In the genomic region with DNA sequence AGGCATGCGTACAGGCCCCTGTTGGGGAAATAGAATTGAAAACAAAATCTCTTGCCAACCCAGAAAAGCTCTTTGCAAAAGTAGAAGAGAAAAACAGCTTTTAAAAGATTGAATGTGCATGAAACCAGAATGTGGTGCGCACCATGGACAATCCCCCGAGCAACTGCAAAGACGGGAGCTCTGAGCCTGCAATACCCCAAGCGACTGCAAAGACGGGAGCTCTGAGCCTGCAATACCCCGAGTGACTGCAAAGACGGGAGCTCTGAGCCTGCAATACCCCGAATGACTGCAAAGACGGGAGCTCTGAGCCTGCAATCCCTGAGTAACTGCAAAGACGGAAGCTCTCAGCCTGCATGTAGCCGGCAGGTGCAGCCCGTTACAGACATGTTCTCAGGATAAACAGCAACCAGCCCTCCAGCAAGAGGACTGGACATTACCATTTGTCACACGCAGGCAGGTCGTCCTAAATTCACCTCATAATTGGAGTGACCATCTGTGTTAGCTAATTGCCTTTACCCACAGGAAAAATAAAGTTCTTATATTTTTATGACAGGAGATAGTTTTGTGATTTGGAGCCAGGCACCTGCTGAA, we compare ENCODE assay signal across 12 cellular contexts. TPM values are rescaled to one million over a fixed set of nuclear protein-coding genes. Genes with fewer than 3 reads are reported as not detected.
A peak's percentile ranks its signal among the peaks of the same experiment; 100 is the strongest.
DNase-seq lines count a peak whose midpoint lies in the region; ATAC-seq, FAIRE-seq and TF ChIP-seq lines count a peak whose summit lies in the region.
"Had no signal": no experiment of that assay in that cellular context is flagged by ENCODE, and none has a peak within 500 bp of the region (broad histone marks: within the 10 kb centered on the region; RNA-seq: fewer than 3 reads in every experiment).

No MANE protein-coding gene starts in this region.

- H3K9me3 ChIP-seq in left ventricle myocardium inferior (replicated peaks) (no peaks in the 10 kb centered on the region), right cardiac atrium (ENCODE audit: control insufficient read depth, low read length) (no peaks in the 10 kb centered on the region), GM12878 (replicated peaks; ENCODE audit: control insufficient read depth, insufficient read depth, low read length) (no peaks in the 10 kb centered on the region), liver (ENCODE audit: control insufficient read depth in 4 of 4, low read length in 3 of 4) (no peaks in the 10 kb centered on the region)

- H2AFZ ChIP-seq in GM12878 (ENCODE audit: control insufficient read depth, low read depth, low read length), result no peak overlapping the region

- TF ChIP-seq CTCF in left ventricle myocardium inferior (IDR thresholded peaks at IDR 0.05; ENCODE audit: borderline replicate concordance), result no peak
- TF ChIP-seq CTCF in GM12878 (IDR thresholded peaks at IDR 0.05 in 2 of 3, conservative IDR thresholded peaks at IDR 0.05 in 1 of 3; ENCODE audit: control insufficient read depth in 2 of 3, extremely low read depth in 1 of 3, insufficient read depth in 1 of 3, low read depth in 3 of 3, low read length in 3 of 3), result no peak
- TF ChIP-seq CTCF in liver (IDR thresholded peaks at IDR 0.05; ENCODE audit: low read depth, low read length, missing input control), result no peak

- SMC1A ChIA-PET in GM12878 (lab: Charles Lee; ENCODE audit: uncharacterized antibody, unreplicated experiment), result interaction anchor here (0.9 to 4.7 kb wide), 7 partner anchors 11 to 47 kb away, joined by 3 to 37 read pairs (median 4); no protein-coding TSS in a partner anchor

- H3K4me1 ChIP-seq in left ventricle myocardium inferior, result peaks cover 26% of the 10 kb centered on the region
- H3K4me1 ChIP-seq in right cardiac atrium (ENCODE audit: control insufficient read depth, insufficient read depth, low read length), result no peaks in the 10 kb centered on the region
- peaks cover 46% of the 10 kb centered on the region for H3K4me1 ChIP-seq in GM12878 (ENCODE audit: control insufficient read depth, insufficient read depth, low read length)
- H3K4me1 ChIP-seq in liver (ENCODE audit: control insufficient read depth in 4 of 4, insufficient read depth in 4 of 4, low read length in 3 of 4), result peaks cover 3 to 61% (median 49%) of the 10 kb centered on the region in 4 donors

- no peak for TF ChIP-seq POLR2A in GM12878 (IDR thresholded peaks at IDR 0.05; ENCODE audit: low read depth, low read length)

- H3K36me3 ChIP-seq in left ventricle myocardium inferior (peaks cover 3% of the 10 kb centered on the region), GM12878 (ENCODE audit: control insufficient read depth in 2 of 2, insufficient read depth in 2 of 2, low read length in 1 of 2) (peaks cover 6 to 8% of the 10 kb centered on the region in 2 experiments; a peak in 3 of 4 replicates), liver (ENCODE audit: control insufficient read depth in 4 of 4, insufficient read depth in 3 of 4, low read depth in 1 of 4, low read length in 3 of 4) (no peaks in the 10 kb centered on the region)

- WGBS in right cardiac atrium, result 81% methylated on average over 15 of the region's 15 CpGs
- WGBS in GM12878 (ENCODE audit: insufficient coverage, insufficient replicate concordance, low lambda C conversion rate, missing lambda C conversion rate), result 92% methylated on average over 15 of the region's 15 CpGs
- WGBS in liver, result 78% methylated on average over 15 of the region's 15 CpGs

- RAD21 ChIA-PET in GM12878 (lab: Charles Lee; ENCODE audit: unreplicated experiment), result interaction anchor here (0.9 to 1.7 kb wide), 4 partner anchors 11 to 22 kb away, joined by 3 to 5 read pairs (median 4); no protein-coding TSS in a partner anchor

- no TSS peak for BruUV-seq in GM12878 (replicated peaks; lab: Mats Ljungman, UMichigan)

- no peak overlapping the region for H3K9ac ChIP-seq in GM12878 (ENCODE audit: control insufficient read depth, insufficient read depth, low read length)
- H3K9ac ChIP-seq in liver (ENCODE audit: low read depth in 1 of 2, low read length in 2 of 2), result no peak overlapping the region

- no peak for FAIRE-seq in GM12878 (lab: Jason Lieb, UNC)

- TF ChIP-seq EP300 in GM12878 (IDR thresholded peaks at IDR 0.05; ENCODE audit: borderline replicate concordance in 1 of 2, control insufficient read depth in 1 of 2, low read depth in 2 of 2, low read length in 2 of 2), result no peak

- no peak overlapping the region for H3K4me2 ChIP-seq in GM12878 (ENCODE audit: control insufficient read depth, insufficient read depth)

- CTCF ChIA-PET in GM12878 (lab: Yijun Ruan, JAX), result interaction anchor here (0.7 to 2.6 kb wide), 5 partner anchors 11 to 36 kb away, joined by 3 to 12 read pairs (median 4); no protein-coding TSS in a partner anchor

- in situ Hi-C loops in GM12878 (cut with MboI), result no loop called here

- POLR2A ChIA-PET in GM12878 (lab: Charles Lee), result interaction anchor here (0.9 to 2.3 kb wide), 5 partner anchors 16 to 46 kb away, joined by 3 to 6 read pairs (median 4); a partner anchor contains a TSS

- H3K4me3 ChIP-seq in left ventricle myocardium inferior (no peak overlapping the region), right cardiac atrium (ENCODE audit: low read length) (no peak overlapping the region), GM12878 (no peak overlapping the region), liver (ENCODE audit: low read depth in 1 of 3, low read length in 3 of 3) (no peak overlapping the region)
- H3K4me3 ChIP-seq: coronary artery had no signal

- intact Hi-C loops in left ventricle myocardium inferior (cut with micrococcal nuclease), result no loop called here
- intact Hi-C loops in right cardiac atrium (cut with DNase I), result no loop called here
- intact Hi-C loops in GM12878 (cut with micrococcal nuclease; ENCODE audit: unreplicated experiment), result no loop called here

- H3K27me3 ChIP-seq in left ventricle myocardium inferior (ENCODE audit: low read depth) (no peaks in the 10 kb centered on the region), right cardiac atrium (ENCODE audit: control insufficient read depth, insufficient read depth) (no peaks in the 10 kb centered on the region), GM12878 (replicated peaks in 1 of 2; ENCODE audit: control insufficient read depth in 2 of 2, insufficient read depth in 2 of 2, low read length in 1 of 2) (no peaks in the 10 kb centered on the region), liver (ENCODE audit: control insufficient read depth in 4 of 4, insufficient read depth in 4 of 4, low read length in 3 of 4) (no peaks in the 10 kb centered on the region)

- no peak for ATAC-seq in right cardiac atrium
- no peak for ATAC-seq in GM12878
- no peak for ATAC-seq in HG02870 (IDR thresholded peaks at IDR 0.05; ENCODE audit: unreplicated experiment)
- ATAC-seq in GM18868 (IDR thresholded peaks at IDR 0.05; ENCODE audit: unreplicated experiment), result no peak

- H4K20me1 ChIP-seq in GM12878 (ENCODE audit: control insufficient read depth, insufficient read depth), result no peaks in the 10 kb centered on the region; the same call in 1 of the 2 replicates

- H3K27ac ChIP-seq in left ventricle myocardium inferior (replicated peaks) (peak overlapping the region; percentile 33), right cardiac atrium (ENCODE audit: low read length) (no peak overlapping the region), GM12878 (ENCODE audit: control insufficient read depth, insufficient read depth) (peak overlapping the region; percentile 37), liver (ENCODE audit: low read depth in 1 of 2, low read length in 2 of 2) (peak overlapping the region; percentile 44 to 65)

- H3K79me2 ChIP-seq in GM12878 (ENCODE audit: control insufficient read depth, insufficient read depth, low read length), result peaks cover 43% of the 10 kb centered on the region

- DNase-seq in left ventricle myocardium inferior, result no peak
- DNase-seq in right cardiac atrium, result no peak
- DNase-seq in GM12878 (ENCODE audit: low read depth, low spot score), result no peak
- DNase-seq in HPDE6-E6E7 (ENCODE audit: extremely low spot score), result no peak
- DNase-seq in stimulated activated naive CD4-positive, alpha-beta T cell treated with Interleukin-2 at 50 U/mL for 16 hours (lab: John Stamatoyannopoulos, UW), result no peak
- DNase-seq: mesendoderm, NCI-H1105 treated with DMSO at 0.1 percent for 48 hours had no signal

- TF ChIP-seq RAD21 in GM12878 (IDR thresholded peaks at IDR 0.05; ENCODE audit: insufficient read depth, low read depth, low read length) (no peak), liver (IDR thresholded peaks at IDR 0.05) (no peak)

RNA-seq across cellular contexts. Expression of gene ZNF775, which starts 6.2 kb away (rescaled TPM):
- 3.1 TPM for total RNA-seq in left ventricle myocardium inferior
- total RNA-seq in right cardiac atrium, result 1 to 10 TPM; 5.1 to 6.5 (median 5.8) TPM
- 4.5 TPM for polyA plus RNA-seq in right cardiac atrium
- total RNA-seq in GM12878 (2013; cell fraction: nucleolus; rRNA removed), result 7.9 and 10.6 TPM in 2 replicates
- 7.2 and 11.0 TPM in 2 replicates for total RNA-seq in GM12878 (2014; rRNA removed)
- 2.3 and 2.8 TPM in 2 replicates for total RNA-seq in GM12878 (2014; rRNA removed; fragmentation: Illumina TruSeq; extraction: Trizol)
- 12.1 and 14.3 TPM in 2 replicates for total RNA-seq in GM12878 (2021)
- 1.1 TPM for polyA plus RNA-seq in GM12878 (2011; ENCODE audit: low read depth)
- polyA plus RNA-seq in GM12878 (2011; rRNA removed), result 1.8 and 3.6 TPM in 2 replicates
- 3.6 and 8.5 TPM in 2 replicates for polyA plus RNA-seq in GM12878 (2011; cell fraction: cytosol; rRNA removed)
- 9.0 and 11.2 TPM in 2 replicates for polyA plus RNA-seq in GM12878 (2011; cell fraction: nucleus; rRNA removed)
- polyA plus RNA-seq in GM12878 (2012), result 5.9 and 7.2 TPM in 2 replicates
- 0.32 and 0.71 TPM in 2 replicates for polyA plus RNA-seq in GM12878 (2014; fragmentation: Illumina TruSeq; extraction: Trizol)
- polyA plus RNA-seq in GM12878 (2014; fragmentation: Nextera tagmentation; extraction: Ambion mirVana), result under 1 TPM; 0.05 to 0.46 TPM
- polyA plus RNA-seq in GM12878 (2014; rRNA removed), result 9.7 and 11.8 TPM in 2 replicates
- 1 to 10 TPM in 1 of 2 experiments, under 1 TPM in 1; 0.62 to 1.4 TPM for polyA plus RNA-seq in GM12878 (2016; fragmentation: Nextera tagmentation; extraction: Ambion mirVana)
- polyA minus RNA-seq in GM12878 (2011; rRNA and poly(A)+ RNA removed), result 1.1 and 3.0 TPM in 2 replicates
- 3.5 and 5.1 TPM in 2 replicates for polyA minus RNA-seq in GM12878 (2011; cell fraction: cytosol; rRNA and poly(A)+ RNA removed)
- polyA minus RNA-seq in GM12878 (2011; cell fraction: nucleus; rRNA and poly(A)+ RNA removed), result 2.3 and 4.7 TPM in 2 replicates
- 1 to 10 TPM in 1 of 2 donors, under 1 TPM in 1; 0.33 to 3.1 TPM for total RNA-seq in liver
- under 1 TPM; 0.08 to 0.72 TPM for polyA plus RNA-seq in liver

RNA-seq across cellular contexts. Expression of gene REPIN1, which starts 16.7 kb away (rescaled TPM):
- total RNA-seq in left ventricle myocardium inferior, result 110 TPM
- total RNA-seq in right cardiac atrium, result 100 to 1,000 TPM in 3 of 4 donors, 10 to 100 TPM in 1; 98.2 to 116 (median 107) TPM
- polyA plus RNA-seq in right cardiac atrium, result 70.6 TPM
- total RNA-seq in GM12878 (2013; cell fraction: nucleolus; rRNA removed), result 152 and 192 TPM in 2 replicates
- 111 and 122 TPM in 2 replicates for total RNA-seq in GM12878 (2014; rRNA removed)
- total RNA-seq in GM12878 (2014; rRNA removed; fragmentation: Illumina TruSeq; extraction: Trizol), result 32.1 and 38.7 TPM in 2 replicates
- total RNA-seq in GM12878 (2021), result 161 and 172 TPM in 2 replicates
- 43.7 TPM for polyA plus RNA-seq in GM12878 (2011; ENCODE audit: low read depth)
- polyA plus RNA-seq in GM12878 (2011; rRNA removed), result 56.3 and 88.0 TPM in 2 replicates
- 135 and 158 TPM in 2 replicates for polyA plus RNA-seq in GM12878 (2011; cell fraction: cytosol; rRNA removed)
- polyA plus RNA-seq in GM12878 (2011; cell fraction: nucleus; rRNA removed), result 309 and 343 TPM in 2 replicates
- 96.5 and 107 TPM in 2 replicates for polyA plus RNA-seq in GM12878 (2012)
- polyA plus RNA-seq in GM12878 (2014; fragmentation: Illumina TruSeq; extraction: Trizol), result 22.3 and 47.3 TPM in 2 replicates
- 10 to 100 TPM in 1 of 2 experiments, 1 to 10 TPM in 1; 5.1 to 12.6 TPM for polyA plus RNA-seq in GM12878 (2014; fragmentation: Nextera tagmentation; extraction: Ambion mirVana)
- 139 and 159 TPM in 2 replicates for polyA plus RNA-seq in GM12878 (2014; rRNA removed)
- 10 to 100 TPM; 66.4 to 87.4 TPM for polyA plus RNA-seq in GM12878 (2016; fragmentation: Nextera tagmentation; extraction: Ambion mirVana)
- polyA minus RNA-seq in GM12878 (2011; rRNA and poly(A)+ RNA removed), result 40.9 and 86.3 TPM in 2 replicates
- 35.8 and 41.2 TPM in 2 replicates for polyA minus RNA-seq in GM12878 (2011; cell fraction: cytosol; rRNA and poly(A)+ RNA removed)
- 59.8 and 89.9 TPM in 2 replicates for polyA minus RNA-seq in GM12878 (2011; cell fraction: nucleus; rRNA and poly(A)+ RNA removed)
- 100 to 1,000 TPM in 1 of 2 donors, 10 to 100 TPM in 1; 44.4 to 118 TPM for total RNA-seq in liver
- polyA plus RNA-seq in liver, result 10 to 100 TPM; 17.1 to 65.8 TPM

RNA-seq across cellular contexts. Expression of gene RARRES2, which starts 43.9 kb away (rescaled TPM):
- total RNA-seq in left ventricle myocardium inferior, result 17.6 TPM
- 100 to 1,000 TPM; 111 to 195 (median 174) TPM for total RNA-seq in right cardiac atrium
- 193 TPM for polyA plus RNA-seq in right cardiac atrium
- total RNA-seq in GM12878 (2013; cell fraction: nucleolus; rRNA removed), result not detected in 2 replicates
- 0.23 and 0.33 TPM in 2 replicates for total RNA-seq in GM12878 (2014; rRNA removed)
- not detected in 2 replicates for total RNA-seq in GM12878 (2014; rRNA removed; fragmentation: Illumina TruSeq; extraction: Trizol)
- total RNA-seq in GM12878 (2021), result 0.96 and 2.2 TPM in 2 replicates
- 1.8 TPM for polyA plus RNA-seq in GM12878 (2011; ENCODE audit: low read depth)
- not detected in 2 replicates for polyA plus RNA-seq in GM12878 (2011; rRNA removed)
- not detected in 2 replicates for polyA plus RNA-seq in GM12878 (2011; cell fraction: cytosol; rRNA removed)
- not detected in 2 replicates for polyA plus RNA-seq in GM12878 (2011; cell fraction: nucleus; rRNA removed)
- 1.9 and 2.2 TPM in 2 replicates for polyA plus RNA-seq in GM12878 (2012)
- polyA plus RNA-seq in GM12878 (2014; fragmentation: Illumina TruSeq; extraction: Trizol), result 0.29 TPM in 1 of 2 replicates, not detected in the other
- polyA plus RNA-seq in GM12878 (2014; fragmentation: Nextera tagmentation; extraction: Ambion mirVana), result under 1 TPM in 1 of 2 experiments, not detected in 1; 0.13 TPM
- polyA plus RNA-seq in GM12878 (2014; rRNA removed), result 0.18 and 0.41 TPM in 2 replicates
- under 1 TPM; 0.40 to 1.00 TPM for polyA plus RNA-seq in GM12878 (2016; fragmentation: Nextera tagmentation; extraction: Ambion mirVana)
- not detected in 2 replicates for polyA minus RNA-seq in GM12878 (2011; rRNA and poly(A)+ RNA removed)
- not detected in 2 replicates for polyA minus RNA-seq in GM12878 (2011; cell fraction: cytosol; rRNA and poly(A)+ RNA removed)
- not detected in 2 replicates for polyA minus RNA-seq in GM12878 (2011; cell fraction: nucleus; rRNA and poly(A)+ RNA removed)
- total RNA-seq in liver, result 100 to 1,000 TPM; 149 to 437 TPM
- 1,000 to 10,000 TPM; 1,248 to 1,915 TPM for polyA plus RNA-seq in liver
- total RNA-seq: activated B cell treated with CpG ODN at 0.5 μM for 24 hours had no signal
